ENCODE assay signal across 28 cellular contexts in the genomic region with DNA sequence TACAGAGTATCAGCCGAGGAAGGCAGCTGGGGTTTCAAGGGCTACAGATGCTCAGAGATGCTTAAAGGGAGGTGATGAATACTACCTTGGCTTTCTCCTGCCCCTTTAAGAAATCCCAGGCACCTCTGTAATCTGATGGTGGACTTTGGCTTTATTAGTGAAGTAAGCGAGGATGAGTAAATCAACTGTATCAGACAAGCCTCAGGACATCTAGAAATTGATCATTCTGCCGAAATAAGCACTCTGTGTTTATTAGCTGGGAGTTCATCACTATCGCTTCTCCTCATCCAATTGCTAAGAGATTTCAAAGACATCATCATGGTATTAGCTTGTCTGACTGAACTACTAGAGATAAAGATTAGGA.
"Had no signal": no experiment of that assay in that cellular context is flagged by ENCODE, and none has a peak within 500 bp of the region (broad histone marks: within the 10 kb centered on the region; RNA-seq: fewer than 3 reads in every experiment).

No MANE protein-coding gene starts in this region.

- H3K9me3 Mint-ChIP-seq: natural killer cell treated with Interleukin-12 subunit alpha and Interleukin-12 subunit beta and Interleukin-15 and Interleukin-18, amount 100 ng/mL, for 72 hours; neural crest cell; stimulated activated effector memory CD8-positive, alpha-beta T cell treated with anti-CD3 and anti-CD28 coated beads, Interleukin-12 subunit alpha, Interleukin-12 subunit beta, amount 100 ng/mL, for 72 hours; stimulated activated naive B cell treated with anti-CD40 and anti-IgM and Interleukin-4, amounts not matched to agents 10 μg/mL and 1 μg/mL and 100 μg/mL, for 72 hours; stimulated activated naive CD8-positive, alpha-beta T cell treated with anti-CD3 and anti-CD28 coated beads, Interleukin-15, Interleukin-2, amounts not matched to agents 100 ng/mL and 50 ng/mL, for 24 hours had no signal

- H3K4me3 Mint-ChIP-seq: naive thymus-derived CD8-positive, alpha-beta T cell; natural killer cell treated with Interleukin-12 subunit alpha and Interleukin-12 subunit beta and Interleukin-15 and Interleukin-18, amount 100 ng/mL, for 72 hours; nephron progenitor cell; neural crest cell; stimulated activated effector memory CD8-positive, alpha-beta T cell treated with anti-CD3 and anti-CD28 coated beads, Interleukin-12 subunit alpha, Interleukin-12 subunit beta, amount 100 ng/mL, for 72 hours; stimulated activated naive B cell treated with anti-CD40 and anti-IgM and Interleukin-4, amounts not matched to agents 10 μg/mL and 1 μg/mL and 100 μg/mL, for 72 hours; stimulated activated naive CD8-positive, alpha-beta T cell treated with anti-CD3 and anti-CD28 coated beads, Interleukin-15, Interleukin-2, amounts not matched to agents 100 ng/mL and 50 ng/mL, for 24 hours had no signal

- H3K4me3 ChIP-seq: pancreas, prostate gland, skin epidermis, stomach, thoracic aorta, thyroid gland, tibial nerve, upper lobe of left lung, vagina had no signal

- ATAC-seq: naive thymus-derived CD8-positive, alpha-beta T cell; natural killer cell treated with Interleukin-12 subunit alpha and Interleukin-12 subunit beta and Interleukin-15 and Interleukin-18, amount 100 ng/mL, for 72 hours; pancreas; right cardiac atrium; sciatic nerve; stimulated activated effector memory CD8-positive, alpha-beta T cell treated with anti-CD3 and anti-CD28 coated beads, Interleukin-12 subunit alpha, Interleukin-12 subunit beta, amount 100 ng/mL, for 72 hours had no signal

- H3K36me3 Mint-ChIP-seq: naive thymus-derived CD8-positive, alpha-beta T cell; natural killer cell treated with Interleukin-12 subunit alpha and Interleukin-12 subunit beta and Interleukin-15 and Interleukin-18, amount 100 ng/mL, for 72 hours; stimulated activated effector memory CD8-positive, alpha-beta T cell treated with anti-CD3 and anti-CD28 coated beads, Interleukin-12 subunit alpha, Interleukin-12 subunit beta, amount 100 ng/mL, for 72 hours had no signal

- FAIRE-seq: pancreas, urothelium cell line had no signal

- H3K9me3 ChIP-seq: neutrophil, pancreas, prostate gland, stomach, thoracic aorta, thyroid gland, upper lobe of left lung, vagina had no signal

- H3K36me3 ChIP-seq: neutrophil, pancreas, prostate gland, stomach, thoracic aorta, thyroid gland, tibial nerve, upper lobe of left lung, vagina had no signal

- DNase-seq: naive thymus-derived CD8-positive, alpha-beta T cell; nephron progenitor cell; nucleus accumbens; pancreas; retina; right cardiac atrium; stimulated activated CD4-positive, alpha-beta T cell treated with anti-CD3 and anti-CD28 coated beads, Interleukin-15, amount 100 ng/mL, for 24 hours; stimulated activated CD4-positive, alpha-beta T cell treated with anti-CD3 and anti-CD28 coated beads, Interleukin-2, amount 100 ng/mL, for 24 hours; stimulated activated CD4-positive, alpha-beta T cell treated with anti-CD3 and anti-CD28 coated beads, Interleukin-2, amount 100 ng/mL, for 48 hours; stimulated activated CD4-positive, alpha-beta T cell treated with anti-CD3 and anti-CD28 coated beads, Interleukin-4, amount 100 ng/mL, for 24 hours; stimulated activated naive B cell treated with anti-CD40 and anti-IgM and Interleukin-4, amounts not matched to agents 10 μg/mL and 1 μg/mL and 100 μg/mL, for 72 hours; stimulated activated naive CD4-positive, alpha-beta T cell treated with Interleukin-2 at 50 U/mL for 16 hours; stomach; thyroid gland; trophoblast cell; upper lobe of left lung had no signal

- H3K27ac ChIP-seq: neutrophil, pancreas, prostate gland, skin epidermis, stomach, thoracic aorta, thyroid gland, tibial nerve, upper lobe of left lung, vagina had no signal

- H3K4me1 Mint-ChIP-seq: stimulated activated effector memory CD8-positive, alpha-beta T cell treated with anti-CD3 and anti-CD28 coated beads, Interleukin-12 subunit alpha, Interleukin-12 subunit beta, amount 100 ng/mL, for 72 hours had no signal

- H3K4me1 ChIP-seq: pancreas, prostate gland, thyroid gland, tibial nerve, upper lobe of left lung had no signal

- H3K27ac Mint-ChIP-seq: naive thymus-derived CD8-positive, alpha-beta T cell; natural killer cell treated with Interleukin-12 subunit alpha and Interleukin-12 subunit beta and Interleukin-15 and Interleukin-18, amount 100 ng/mL, for 72 hours; nephron progenitor cell; stimulated activated effector memory CD8-positive, alpha-beta T cell treated with anti-CD3 and anti-CD28 coated beads, Interleukin-12 subunit alpha, Interleukin-12 subunit beta, amount 100 ng/mL, for 72 hours; stimulated activated naive B cell treated with anti-CD40 and anti-IgM and Interleukin-4, amounts not matched to agents 10 μg/mL and 1 μg/mL and 100 μg/mL, for 72 hours; stimulated activated naive CD8-positive, alpha-beta T cell treated with anti-CD3 and anti-CD28 coated beads, Interleukin-15, Interleukin-2, amounts not matched to agents 100 ng/mL and 50 ng/mL, for 24 hours had no signal

- H3K27me3 Mint-ChIP-seq: naive thymus-derived CD8-positive, alpha-beta T cell; natural killer cell treated with Interleukin-12 subunit alpha and Interleukin-12 subunit beta and Interleukin-15 and Interleukin-18, amount 100 ng/mL, for 72 hours; stimulated activated naive B cell treated with anti-CD40 and anti-IgM and Interleukin-4, amounts not matched to agents 10 μg/mL and 1 μg/mL and 100 μg/mL, for 72 hours; stimulated activated naive CD8-positive, alpha-beta T cell treated with anti-CD3 and anti-CD28 coated beads, Interleukin-15, Interleukin-2, amounts not matched to agents 100 ng/mL and 50 ng/mL, for 24 hours had no signal

- H3K27me3 ChIP-seq: neutrophil, pancreas, stomach, thyroid gland, tibial nerve, upper lobe of left lung, vagina had no signal
